Comparison of ENCODE assay signal across 18 cellular contexts in the genomic region with DNA sequence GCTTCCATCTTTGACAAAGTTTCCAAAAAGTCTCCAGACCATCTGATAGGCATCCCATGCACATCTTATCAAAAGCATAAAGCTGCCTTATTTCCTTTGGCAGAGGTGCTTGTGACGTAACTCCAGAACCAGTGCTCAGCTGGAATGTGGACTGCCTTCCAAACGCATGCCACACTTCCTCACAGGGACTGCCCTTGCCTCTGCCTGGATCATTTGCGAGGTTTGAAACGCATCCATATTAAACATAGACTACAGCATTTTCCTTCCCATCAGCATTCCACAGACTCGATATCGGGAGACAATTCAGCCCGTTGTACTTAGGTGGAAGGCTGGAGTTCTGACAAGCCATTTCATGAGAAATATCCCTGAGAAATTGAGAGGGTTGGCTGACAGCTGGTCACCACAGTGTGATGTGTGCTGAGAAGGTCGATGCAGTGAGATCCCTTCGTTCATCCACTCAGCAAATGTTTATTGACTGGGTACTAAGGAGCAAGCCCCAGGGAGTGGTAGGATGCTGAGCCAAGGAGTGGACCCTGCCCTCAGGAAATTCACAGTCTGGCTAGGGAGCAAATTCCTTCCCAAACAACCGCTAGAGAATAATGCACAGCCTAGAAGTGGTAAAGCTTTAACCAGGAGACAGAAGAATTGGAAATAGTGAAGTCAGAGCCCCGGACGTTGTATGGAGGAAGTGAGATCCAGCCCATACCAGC.
DNase-seq lines count a peak whose midpoint lies in the region; ATAC-seq, FAIRE-seq and TF ChIP-seq lines count a peak whose summit lies in the region.
"Had no signal": no experiment of that assay in that cellular context is flagged by ENCODE, and none has a peak within 500 bp of the region (broad histone marks: within the 10 kb centered on the region; RNA-seq: fewer than 3 reads in every experiment).

No MANE protein-coding gene starts in this region.

- POLR2A ChIA-PET in endothelial cell of umbilical vein (lab: Charles Lee): no interaction called here

- CTCF ChIA-PET in endothelial cell of umbilical vein (lab: Charles Lee): interaction anchor here (1.8 kb wide), 1 partner anchor 9 kb away, joined by 4 read pairs; no protein-coding TSS in a partner anchor

- intact Hi-C loops in Right ventricle myocardium inferior (cut with DNase I): loop anchor here (10.0 kb wide), 1 partner anchor 57 kb away; no protein-coding TSS in a partner anchor
- intact Hi-C loops in left ventricle myocardium inferior (cut with micrococcal nuclease): no loop called here
- intact Hi-C loops in endothelial cell of umbilical vein (cut with micrococcal nuclease): no loop called here
- intact Hi-C loops in aorta (cut with DNase I): loop anchor here (5.0 to 10.0 kb wide), 2 partner anchors 77 to 291 kb away; no protein-coding TSS in a partner anchor

- no peak for TF ChIP-seq POLR2A in endothelial cell of umbilical vein (IDR thresholded peaks at IDR 0.05; ENCODE audit: low read depth, low read length)

- no peak overlapping the region for H3K27ac ChIP-seq in left ventricle myocardium inferior (replicated peaks)
- H3K27ac ChIP-seq in endothelial cell of umbilical vein (ENCODE audit: insufficient read depth, low read depth, low read length): peak overlapping the region; percentile 51
- peak overlapping the region in 1 of 2 donors; percentile 89 for H3K27ac ChIP-seq in aorta (ENCODE audit: low read depth in 1 of 2, low read length in 2 of 2)
- H3K27ac ChIP-seq: parathyroid adenoma, spleen had no signal

- H2AFZ ChIP-seq in endothelial cell of umbilical vein (ENCODE audit: low read depth, low read length): peak overlapping the region; percentile 46
- H2AFZ ChIP-seq: parathyroid adenoma had no signal

- ATAC-seq in Right ventricle myocardium inferior: peak; percentile 41
- ATAC-seq in aorta (ENCODE audit: low FRiP score): peak; percentile 62
- ATAC-seq in HG02885 (IDR thresholded peaks at IDR 0.05; ENCODE audit: poor library complexity, unreplicated experiment): no peak
- no peak for ATAC-seq in HG03432 (IDR thresholded peaks at IDR 0.05; ENCODE audit: unreplicated experiment)
- ATAC-seq: stimulated activated naive B cell treated with anti-CD40 and anti-IgM and Interleukin-4, amounts not matched to agents 10 μg/mL and 1 μg/mL and 100 μg/mL, for 72 hours had no signal

- peaks cover 12% of the 10 kb centered on the region for H3K4me1 ChIP-seq in left ventricle myocardium inferior
- peaks cover 23% of the 10 kb centered on the region for H3K4me1 ChIP-seq in endothelial cell of umbilical vein (ENCODE audit: control insufficient read depth, extremely low read depth, insufficient read depth, low read length)
- H3K4me1 ChIP-seq in aorta (ENCODE audit: control insufficient read depth in 1 of 2, insufficient read depth in 2 of 2, low read length in 2 of 2): peaks cover 0 to 3% of the 10 kb centered on the region in 2 donors
- H3K4me1 ChIP-seq: parathyroid adenoma, spleen had no signal

- dilution Hi-C loops in endothelial cell of umbilical vein (cut with MboI; ENCODE audit: extremely low pct_ligation_motif_present, low sequenced_read_pairs): no loop called here

- DNase-seq in Right ventricle myocardium inferior (ENCODE audit: missing footprints) (no peak), left ventricle myocardium inferior (no peak), endothelial cell of umbilical vein (ENCODE audit: low read depth, low spot score) (peak; percentile 57), islet precursor cell (peak; percentile 41), aorta (no peak), NCI-H2029 (lab: John Stamatoyannopoulos, UW) (no peak)
- DNase-seq: 8988T; activated CD4-positive, alpha-beta T cell treated with anti-CD3 and anti-CD28 coated beads, Interleukin-2, amount 50 U/mL, for 48 hours; activated T-cell treated with anti-CD3 and anti-CD28 coated beads, Interleukin-2, amount 50 U/mL, for 24 hours; DMS53; NCI-H1048; spleen; stimulated activated naive B cell treated with anti-CD40 and anti-IgM and Interleukin-4, amounts not matched to agents 10 μg/mL and 1 μg/mL and 100 μg/mL, for 72 hours had no signal

- WGBS in aorta, 2 donors: 4 to 35% methylated on average over 12 of the region's 12 CpGs

- no peaks in the 10 kb centered on the region for H3K79me2 ChIP-seq in endothelial cell of umbilical vein (ENCODE audit: control insufficient read depth, insufficient read depth, low read length)
- H3K79me2 ChIP-seq: parathyroid adenoma had no signal

- peak; percentile 78 for FAIRE-seq in endothelial cell of umbilical vein (lab: Jason Lieb, UNC)
- FAIRE-seq: endometrium, RCC 7860 had no signal

- H3K27me3 ChIP-seq in left ventricle myocardium inferior (ENCODE audit: low read depth) (no peaks in the 10 kb centered on the region), endothelial cell of umbilical vein (ENCODE audit: control insufficient read depth in 2 of 2, insufficient read depth in 2 of 2, low read length in 2 of 2) (no peaks in the 10 kb centered on the region), aorta (ENCODE audit: control insufficient read depth in 1 of 2, insufficient read depth in 2 of 2, low read length in 1 of 2) (no peaks in the 10 kb centered on the region)

- no peaks in the 10 kb centered on the region for H3K9me3 ChIP-seq in left ventricle myocardium inferior (replicated peaks)
- H3K9me3 ChIP-seq in endothelial cell of umbilical vein (replicated peaks; ENCODE audit: control insufficient read depth, insufficient read depth, low read length): no peaks in the 10 kb centered on the region
- no peaks in the 10 kb centered on the region for H3K9me3 ChIP-seq in aorta (ENCODE audit: control insufficient read depth, low read length)
- H3K9me3 ChIP-seq: spleen had no signal

- BruUV-seq in endothelial cell of umbilical vein (replicated peaks; lab: Mats Ljungman, UMichigan): no TSS peak

- no peaks in the 10 kb centered on the region for H3K36me3 ChIP-seq in left ventricle myocardium inferior
- no peaks in the 10 kb centered on the region for H3K36me3 ChIP-seq in endothelial cell of umbilical vein (ENCODE audit: control insufficient read depth in 2 of 2, extremely low read depth in 1 of 2, insufficient read depth in 2 of 2, low read length in 2 of 2)
- H3K36me3 ChIP-seq in aorta (ENCODE audit: control insufficient read depth in 1 of 2, insufficient read depth in 2 of 2, low read length in 1 of 2): no peaks in the 10 kb centered on the region
- H3K36me3 ChIP-seq: spleen had no signal

- H4K20me1 ChIP-seq in endothelial cell of umbilical vein (replicated peaks; ENCODE audit: control insufficient read depth, extremely low read depth, insufficient read depth, low read length): no peaks in the 10 kb centered on the region

- H3K4me2 ChIP-seq in endothelial cell of umbilical vein (ENCODE audit: insufficient read depth, low read length): peak overlapping the region; percentile 36

- H3K9me1 ChIP-seq in endothelial cell of umbilical vein (replicated peaks; ENCODE audit: control insufficient read depth, extremely low read depth, insufficient read depth, low read length): no peaks in the 10 kb centered on the region

- H3K4me3 ChIP-seq in left ventricle myocardium inferior (no peak overlapping the region), endothelial cell of umbilical vein (replicated peaks in 1 of 3; ENCODE audit: insufficient read depth in 1 of 3, low read depth in 1 of 3, low read length in 3 of 3) (no peak overlapping the region), aorta (ENCODE audit: low read length in 2 of 2) (no peak overlapping the region)
- H3K4me3 ChIP-seq: spleen had no signal

- H3K9ac ChIP-seq in endothelial cell of umbilical vein (replicated peaks; ENCODE audit: extremely low read depth, insufficient read depth, low read length): peak overlapping the region; percentile 37
- H3K9ac ChIP-seq: parathyroid adenoma had no signal

- TF ChIP-seq CTCF in left ventricle myocardium inferior (IDR thresholded peaks at IDR 0.05; ENCODE audit: borderline replicate concordance) (no peak), endothelial cell of umbilical vein (IDR thresholded peaks at IDR 0.05; ENCODE audit: extremely low read depth in 1 of 2, insufficient read depth in 1 of 2, low read depth in 1 of 2, low read length in 2 of 2) (no peak)

TF ChIP-seq in endothelial cell of umbilical vein, 7 proteins besides CTCF, POLR2A, EP300 and RAD21:
- TF ChIP-seq JUN (IDR thresholded peaks at IDR 0.05; ENCODE audit: borderline replicate concordance, insufficient read depth, insufficient read length, low read depth) (no peak), POLR2AphosphoS5 (IDR thresholded peaks at IDR 0.05; ENCODE audit: insufficient read depth, low read depth, low read length) (no peak), FOS (IDR thresholded peaks at IDR 0.05; ENCODE audit: borderline replicate concordance, insufficient read depth, low read length) (no peak), EZH2 (IDR thresholded peaks at IDR 0.05; ENCODE audit: borderline replicate concordance, low read depth, low read length, severe bottlenecking) (no peak), MYC (IDR thresholded peaks at IDR 0.05; ENCODE audit: low read depth, low read length) (no peak), MAX (IDR thresholded peaks at IDR 0.05; ENCODE audit: insufficient read depth, insufficient read length) (no peak), GATA2 (IDR thresholded peaks at IDR 0.05; ENCODE audit: insufficient read depth, insufficient read length, low read depth, low read length) (no peak)
TF ChIP-seq in endothelial cell of umbilical vein: peak in this region for 0.

Comparison
In these comparisons a context has a peak if more than half of its experiments do, and no peak if none do; other contexts are left out.
1. intact Hi-C loops: an anchor here in Right ventricle myocardium inferior (10.0 kb wide) and aorta (5.0 to 10.0 kb wide); none called in left ventricle myocardium inferior and endothelial cell of umbilical vein.
2. ATAC-seq: peak in Right ventricle myocardium inferior (single experiment) and aorta (single experiment); none in HG02885 (single experiment) and HG03432 (single experiment).
3. DNase-seq: peak in endothelial cell of umbilical vein (single experiment) and islet precursor cell (single experiment); none in Right ventricle myocardium inferior (single experiment), left ventricle myocardium inferior (single experiment), aorta (0 of 2) and NCI-H2029 (single experiment).